Comparison of ENCODE assay signal across 8 cellular contexts in the genomic region with DNA sequence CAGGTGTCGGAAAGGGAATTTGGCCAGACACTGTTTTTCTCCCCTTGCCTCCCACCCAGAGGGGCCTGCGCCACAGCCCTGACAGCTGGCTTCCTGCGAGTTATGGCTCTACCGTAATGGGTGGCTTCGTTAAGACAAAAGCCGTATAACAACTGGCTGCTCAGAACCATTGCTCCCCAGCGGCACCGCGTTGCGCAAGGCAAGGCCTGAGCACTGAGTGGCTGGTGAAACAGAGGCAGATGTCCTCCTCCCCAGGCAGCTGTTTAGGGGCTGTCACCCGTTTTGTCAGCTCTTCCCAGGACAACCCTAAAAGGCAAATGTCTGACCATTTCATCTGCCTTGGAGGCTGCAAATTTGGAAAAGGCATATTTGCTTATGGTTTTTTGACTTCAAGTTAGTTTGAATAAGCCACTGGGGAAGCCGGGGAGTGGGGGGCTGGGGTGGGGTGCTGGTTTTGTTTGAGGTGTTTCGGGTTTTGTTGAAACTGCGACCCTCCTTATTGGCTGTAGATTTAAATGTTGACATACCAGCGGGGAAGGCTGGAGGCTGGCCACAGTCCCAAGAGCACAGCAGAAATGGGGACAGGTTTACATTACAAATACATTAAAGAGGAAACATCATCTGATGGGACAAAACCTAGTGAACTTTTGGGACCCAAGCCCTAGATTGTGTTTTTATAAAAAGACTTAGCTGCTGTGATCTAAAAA. TPM values are rescaled to one million over a fixed set of nuclear protein-coding genes. Genes with fewer than 3 reads are reported as not detected.
DNase-seq lines count a peak whose midpoint lies in the region; ATAC-seq, FAIRE-seq and TF ChIP-seq lines count a peak whose summit lies in the region.

No MANE protein-coding gene starts in this region.

- ATAC-seq in GM23338 (peak; percentile 37), K562 (peak; percentile 46), GM18861 (IDR thresholded peaks at IDR 0.05; ENCODE audit: unreplicated experiment) (no peak), GM21423 (IDR thresholded peaks at IDR 0.05; ENCODE audit: unreplicated experiment) (no peak)

- H2AFZ ChIP-seq in GM23338, result peak overlapping the region; percentile 94
- no peak overlapping the region for H2AFZ ChIP-seq in OCI-LY7 (ENCODE audit: low read length)
- no peak overlapping the region for H2AFZ ChIP-seq in K562 (ENCODE audit: low read depth, low read length)

- TF ChIP-seq POLR2A in K562 (conservative IDR thresholded peaks at IDR 0.05), result no peak

- no TSS peak for BruUV-seq in OCI-LY7 (replicated peaks; lab: Mats Ljungman, UMichigan)
- BruUV-seq in K562 (replicated peaks; lab: Mats Ljungman, UMichigan), result no TSS peak

- H3F3A ChIP-seq in GM23338 (replicated peaks; ENCODE audit: low read depth), result peaks cover 6% of the 10 kb centered on the region; the same call in 1 of the 2 replicates

- H3K4me2 ChIP-seq in GM23338 (peak overlapping the region; percentile 88), OCI-LY7 (ENCODE audit: low read length) (peak overlapping the region; percentile 95; the same call in 1 of the 2 replicates), K562 (ENCODE audit: insufficient read depth, low read length) (no peak overlapping the region)

- no peaks in the 10 kb centered on the region for H3K79me2 ChIP-seq in GM23338 (replicated peaks; ENCODE audit: insufficient read depth)
- no peaks in the 10 kb centered on the region for H3K79me2 ChIP-seq in OCI-LY7 (ENCODE audit: insufficient read depth, low read depth, low read length)
- H3K79me2 ChIP-seq in K562 (ENCODE audit: control insufficient read depth, insufficient read depth, low read length), result no peaks in the 10 kb centered on the region

- in situ Hi-C loops in K562 (cut with MboI), result no loop called here

- CTCF ChIA-PET in OCI-LY7 (lab: Charles Lee; ENCODE audit: unreplicated experiment), result interaction anchor here (0.5 kb wide), 1 partner anchor 152 kb away, joined by 4 read pairs; no protein-coding TSS in a partner anchor
- CTCF ChIA-PET in K562 (lab: Yijun Ruan, JAX; ENCODE audit: low intra/inter-chr PET ratio), result no interaction called here

- no peak for TF ChIP-seq RAD21 in K562 (CRISPR knock-in tag; conservative IDR thresholded peaks at IDR 0.05 in 1 of 2, IDR thresholded peaks at IDR 0.05 in 1 of 2)

- no peak overlapping the region for H3K27ac Mint-ChIP-seq in GM23338

- H3K4me3 ChIP-seq in GM23338 (peak overlapping the region; percentile 73), OCI-LY7 (ENCODE audit: low read depth, low read length, poor library complexity, severe bottlenecking) (no peak overlapping the region), K562 (no peak overlapping the region), mononuclear cell (ENCODE audit: low read length) (peak overlapping the region; percentile 74), urinary bladder (ENCODE audit: low read depth, low read length) (peak overlapping the region; percentile 33)

- peaks cover 61% of the 10 kb centered on the region for H3K27me3 ChIP-seq in GM23338 (ENCODE audit: insufficient read depth)
- H3K27me3 ChIP-seq in K562 (ENCODE audit: control insufficient read depth in 2 of 2, insufficient read depth in 2 of 2, low read length in 2 of 2), result no peaks in the 10 kb centered on the region
- H3K27me3 ChIP-seq in mononuclear cell (ENCODE audit: insufficient read depth, low read length), result peaks cover 17% of the 10 kb centered on the region

- H4K20me1 ChIP-seq in GM23338 (replicated peaks; ENCODE audit: insufficient read depth), result no peaks in the 10 kb centered on the region
- H4K20me1 ChIP-seq in OCI-LY7 (ENCODE audit: insufficient read depth, low read length), result no peaks in the 10 kb centered on the region
- no peaks in the 10 kb centered on the region for H4K20me1 ChIP-seq in K562 (replicated peaks; ENCODE audit: control insufficient read depth, insufficient read depth, low read length)

- WGBS in K562 (ENCODE audit: insufficient coverage, low coverage, missing lambda C conversion rate), result 51% methylated on average over 15 of the region's 15 CpGs
- WGBS in urinary bladder, result 70% methylated on average over 15 of the region's 15 CpGs

- H3K27ac ChIP-seq in GM23338 (ENCODE audit: low read depth), result no peak overlapping the region
- no peak overlapping the region for H3K27ac ChIP-seq in OCI-LY7 (ENCODE audit: low read depth, low read length, poor library complexity, severe bottlenecking)
- H3K27ac ChIP-seq in K562 (ENCODE audit: extremely low read depth, low read depth, low read length), result no peak overlapping the region
- H3K27ac ChIP-seq in urinary bladder (ENCODE audit: low read depth), result no peak overlapping the region

- H3K27me3 Mint-ChIP-seq in GM23338 (ENCODE audit: insufficient read depth, low read depth, poor library complexity), result peaks cover 53% of the 10 kb centered on the region

- DNase-seq in GM23338 (ENCODE audit: low spot score), result peak; percentile 21
- no peak for DNase-seq in OCI-LY7 (ENCODE audit: low spot score)
- DNase-seq in K562 (ENCODE audit: extremely low read depth in 1 of 4, low spot score in 3 of 4), result no peak
- DNase-seq in RKO (ENCODE audit: low spot score), result no peak

- no peaks in the 10 kb centered on the region for H3K9me3 Mint-ChIP-seq in GM23338

- H3K9me1 ChIP-seq in K562 (ENCODE audit: control insufficient read depth, insufficient read depth, low read length), result no peaks in the 10 kb centered on the region

- H3K36me3 Mint-ChIP-seq in GM23338 (ENCODE audit: low read depth), result no peaks in the 10 kb centered on the region; the same call in 2 of the 3 replicates

- TF ChIP-seq EP300 in K562 (IDR thresholded peaks at IDR 0.05; ENCODE audit: low read length), result no peak

- POLR2A ChIA-PET in OCI-LY7 (lab: Charles Lee), result interaction anchor here (0.5 to 1.3 kb wide), 4 partner anchors 12 to 489 kb away, joined by 3 to 6 read pairs (median 4); no protein-coding TSS in a partner anchor
- POLR2A ChIA-PET in K562 (lab: Yijun Ruan, JAX), result interaction anchor here (0.8 to 1.5 kb wide), 6 partner anchors 10 to 184 kb away, joined by 3 to 6 read pairs (median 4); partner anchors contain the start of gene DDIT4

- H3K4me1 Mint-ChIP-seq in GM23338, result peaks cover 30% of the 10 kb centered on the region

- H3K4me1 ChIP-seq in GM23338 (ENCODE audit: insufficient read depth) (peaks cover 21% of the 10 kb centered on the region), OCI-LY7 (ENCODE audit: insufficient read depth, low read length, poor library complexity, severe bottlenecking) (peaks cover 34% of the 10 kb centered on the region), K562 (replicated peaks in 1 of 2; ENCODE audit: control insufficient read depth in 2 of 2, insufficient read depth in 2 of 2, low read length in 2 of 2) (peaks cover 6 to 28% of the 10 kb centered on the region in 2 experiments; a peak in 4 of 5 replicates), mononuclear cell (ENCODE audit: insufficient read depth, low read length) (peaks cover 71% of the 10 kb centered on the region), urinary bladder (ENCODE audit: insufficient read depth) (no peaks in the 10 kb centered on the region)

- H3K36me3 ChIP-seq in GM23338 (ENCODE audit: insufficient read depth) (no peaks in the 10 kb centered on the region), OCI-LY7 (ENCODE audit: insufficient read depth, low read length) (no peaks in the 10 kb centered on the region), K562 (ENCODE audit: control insufficient read depth, insufficient read depth, low read length) (no peaks in the 10 kb centered on the region), urinary bladder (ENCODE audit: insufficient read depth) (no peaks in the 10 kb centered on the region)

- intact Hi-C loops in OCI-LY7 (cut with micrococcal nuclease; ENCODE audit: unreplicated experiment), result no loop called here
- intact Hi-C loops in K562 (cut with micrococcal nuclease), result no loop called here

- FAIRE-seq in K562 (lab: Jason Lieb, UNC), result no peak

- TF ChIP-seq CTCF in GM23338 (conservative IDR thresholded peaks at IDR 0.05; ENCODE audit: low read depth in 2 of 2) (no peak), OCI-LY7 (conservative IDR thresholded peaks at IDR 0.05; ENCODE audit: low read length) (no peak), K562 (IDR thresholded peaks at IDR 0.05 in 2 of 3, conservative IDR thresholded peaks at IDR 0.05 in 1 of 3; ENCODE audit: insufficient read depth in 2 of 3, low read depth in 1 of 3, low read length in 3 of 3) (no peak)

- peak overlapping the region; percentile 78 for H3K4me3 Mint-ChIP-seq in GM23338

- H3K9me3 ChIP-seq in OCI-LY7 (ENCODE audit: low read length), result no peaks in the 10 kb centered on the region
- H3K9me3 ChIP-seq in K562 (replicated peaks; ENCODE audit: control insufficient read depth, insufficient read depth, low read depth, low read length), result no peaks in the 10 kb centered on the region
- no peaks in the 10 kb centered on the region for H3K9me3 ChIP-seq in mononuclear cell (ENCODE audit: low read depth, low read length)

- H3K9me2 ChIP-seq in GM23338 (ENCODE audit: insufficient read depth), result no peaks in the 10 kb centered on the region
- no peaks in the 10 kb centered on the region for H3K9me2 ChIP-seq in OCI-LY7 (ENCODE audit: insufficient read depth, low read length)

- H3K9ac ChIP-seq in K562 (ENCODE audit: insufficient read depth in 1 of 2, low read depth in 2 of 2, low read length in 2 of 2), result 0 out of 4 replicates have a peak overlapping the region, but pooled peaks of 1 of the 2 experiments have one; percentile 39

RNA-seq across cellular contexts. Expression of gene SPOCK2, which starts 0.7 kb away (rescaled TPM):
- total RNA-seq in GM23338 (2014; rRNA removed; shearing (Covaris generic)), result 2.6 and 3.6 TPM in 2 replicates
- polyA plus RNA-seq in GM23338 (2016; fragmentation: Nextera tagmentation; extraction: Ambion mirVana) (1.2 and 1.3 TPM in 2 replicates), K562 (2011; rRNA removed) (0.04 and 0.09 TPM in 2 replicates), K562 (2014; fragmentation: Illumina TruSeq; extraction: Trizol) (0.08 and 0.09 TPM in 2 replicates), K562 (2014; fragmentation: Nextera tagmentation; extraction: Ambion mirVana) (not detected), K562 (2014; rRNA removed) (0.12 and 0.52 TPM in 2 replicates), urinary bladder (10.1 TPM)
- total RNA-seq in OCI-LY7 (2014; rRNA removed; shearing (Covaris generic)), result 0.76 and 2.2 TPM in 2 replicates
- total RNA-seq in OCI-LY7 (2022) (6.3 and 7.5 TPM in 2 replicates), K562 (2014; rRNA removed) (0.04 and 0.82 TPM in 2 replicates), K562 (2014; rRNA removed; fragmentation: Illumina TruSeq; extraction: Trizol) (0.11 and 0.38 TPM in 2 replicates), K562 (2015; rRNA removed; fragmentation: Illumina TruSeq; extraction: Trizol) (0.11 and 0.19 TPM in 2 replicates), K562 (2021) (0.63 and 0.86 TPM in 2 replicates), mononuclear cell (488 TPM), urinary bladder (3.2 TPM)
- total RNA-seq in K562 (2011; cell fraction: chromatin; rRNA removed; ENCODE audit: low replicate concordance), result 0.46 and 1.2 TPM in 2 replicates
- 0.67 and 0.79 TPM in 2 replicates for total RNA-seq in K562 (2011; cell fraction: nucleolus; rRNA removed)
- 0.59 and 1.1 TPM in 2 replicates for total RNA-seq in K562 (2011; cell fraction: nucleoplasm; rRNA removed)
- 0.04 and 0.31 TPM in 2 replicates for polyA plus RNA-seq in K562 (2011; cell fraction: cytosol; rRNA removed)
- 0.30 and 0.63 TPM in 2 replicates for polyA plus RNA-seq in K562 (2011; cell fraction: nucleus; rRNA removed)
- 0.17 and 0.46 TPM in 2 replicates for polyA plus RNA-seq in K562 (2012)
- 0.04 and 0.18 TPM in 2 replicates for polyA minus RNA-seq in K562 (2011; rRNA and poly(A)+ RNA removed)
- polyA minus RNA-seq in K562 (2011; cell fraction: cytosol; rRNA and poly(A)+ RNA removed), result not detected in 2 replicates
- 0.27 and 0.44 TPM in 2 replicates for polyA minus RNA-seq in K562 (2011; cell fraction: nucleus; rRNA and poly(A)+ RNA removed)

Comparison
In these comparisons a context has a peak if more than half of its experiments do, and no peak if none do; other contexts are left out.
1. ATAC-seq: peak in GM23338 (single experiment) and K562 (single experiment); none in GM18861 (single experiment) and GM21423 (single experiment).
2. H3K4me3 ChIP-seq: peak in GM23338 (single experiment), mononuclear cell (single experiment) and urinary bladder (single experiment); none in OCI-LY7 (single experiment) and K562 (single experiment).
3. RNA of gene SPOCK2, which starts 0.7 kb away (total RNA-seq): 488 TPM in mononuclear cell (single experiment); 0.76 to 7.5 TPM in OCI-LY7, 2.6 to 3.6 TPM in GM23338, 3.2 TPM in urinary bladder (single experiment) and 0.04 to 1.2 TPM in K562; every median in the first group is over 10 times any median in the second.